In genomic region chr2:118616432-118616831, GRCh38 we compare ENCODE assay signal across 40 cellular contexts.
"Had no signal": no experiment of that assay in that cellular context is flagged by ENCODE, and none has a peak within 500 bp of the region (broad histone marks: within the 10 kb centered on the region; RNA-seq: fewer than 3 reads in every experiment).

No MANE protein-coding gene starts in this region.

- H3K27me3 Mint-ChIP-seq: activated naive CD4-positive, alpha-beta T cell treated with anti-CD3 and anti-CD28 coated beads, Interleukin-2, amount 10 ng/mL, durations not matched to agents 7 days and 5 days had no signal

- H3K4me1 Mint-ChIP-seq: activated naive CD4-positive, alpha-beta T cell treated with anti-CD3 and anti-CD28 coated beads, Interleukin-2, amount 10 ng/mL, durations not matched to agents 7 days and 5 days; activated naive CD4-positive, alpha-beta T cell treated with anti-CD3 and anti-CD28 coated beads, Interleukin-2, amount 50 U/mL, for 24 hours; activated naive CD8-positive, alpha-beta T cell treated with anti-CD3 and anti-CD28 coated beads for 36 hours; activated naive CD8-positive, alpha-beta T cell treated with anti-CD3 and anti-CD28 coated beads, Interleukin-2, amount 10 ng/mL, durations not matched to agents 7 days and 5 days; activated naive CD8-positive, alpha-beta T cell treated with anti-CD3 and anti-CD28 coated beads, Interleukin-2, amount 50 U/mL, for 24 hours; activated T-helper 17 cell treated with anti-CD3 and anti-CD28 coated beads, Interleukin-2, amount 50 U/mL, for 72 hours; central memory CD8-positive, alpha-beta T cell had no signal

- H3K27me3 ChIP-seq: adrenal gland, ascending aorta, body of pancreas, cardiac muscle cell had no signal

- FAIRE-seq: astrocyte had no signal

- H3K36me3 Mint-ChIP-seq: activated naive CD4-positive, alpha-beta T cell treated with anti-CD3 and anti-CD28 coated beads, Interleukin-2, amount 10 ng/mL, durations not matched to agents 7 days and 5 days; activated naive CD4-positive, alpha-beta T cell treated with anti-CD3 and anti-CD28 coated beads, Interleukin-2, amount 50 U/mL, for 24 hours; activated naive CD4-positive, alpha-beta T cell treated with anti-CD3 and anti-CD28 coated beads, Interleukin-2, amount 50 U/mL, for 72 hours; activated naive CD8-positive, alpha-beta T cell; activated naive CD8-positive, alpha-beta T cell treated with anti-CD3 and anti-CD28 coated beads for 36 hours; activated naive CD8-positive, alpha-beta T cell treated with anti-CD3 and anti-CD28 coated beads, Interleukin-2, amount 10 ng/mL, durations not matched to agents 7 days and 5 days; brain had no signal

- H3K27ac Mint-ChIP-seq: activated naive CD4-positive, alpha-beta T cell treated with anti-CD3 and anti-CD28 coated beads for 36 hours; activated naive CD4-positive, alpha-beta T cell treated with anti-CD3 and anti-CD28 coated beads, Interleukin-2, amount 10 ng/mL, durations not matched to agents 7 days and 5 days; activated naive CD4-positive, alpha-beta T cell treated with anti-CD3 and anti-CD28 coated beads, Interleukin-2, amount 50 U/mL, for 24 hours; activated naive CD4-positive, alpha-beta T cell treated with anti-CD3 and anti-CD28 coated beads, Interleukin-2, amount 50 U/mL, for 72 hours; activated naive CD8-positive, alpha-beta T cell; activated naive CD8-positive, alpha-beta T cell treated with anti-CD3 and anti-CD28 coated beads for 36 hours; activated naive CD8-positive, alpha-beta T cell treated with anti-CD3 and anti-CD28 coated beads, Interleukin-2, amount 10 ng/mL, durations not matched to agents 7 days and 5 days; activated naive CD8-positive, alpha-beta T cell treated with anti-CD3 and anti-CD28 coated beads, Interleukin-2, amount 50 U/mL, for 24 hours; activated T-cell treated with anti-CD3 and anti-CD28 coated beads, Interleukin-2, amount 50 U/mL, for 24 hours; activated T-cell treated with anti-CD3 and anti-CD28 coated beads, Interleukin-2, amount 50 U/mL, for 72 hours; activated T-helper 1 cell treated with anti-CD3 and anti-CD28 coated beads, Interleukin-12 subunit alpha, Interleukin-12 subunit beta, Interleukin-2, Interleukin-4 antibody, amounts not matched to agents 30 ng/mL and 10 ng/mL and 1 ng/mL, durations not matched to agents 14 hours and 24 hours and 36 hours; activated T-helper 17 cell treated with anti-CD3 and anti-CD28 coated beads, Interleukin-2, amount 50 U/mL, for 72 hours; activated T-helper 2 cell treated with anti-CD3 and anti-CD28 coated beads, Interferon-gamma antibody, Interleukin-2, Interleukin-4, amounts not matched to agents 10 μg/mL and 5 μg/mL and 100 μg/mL, durations not matched to agents 14 hours and 24 hours and 36 hours; brain had no signal

- DNase-seq: activated effector memory CD4-positive, alpha-beta T cell treated with anti-CD3 and anti-CD28 coated beads, Interleukin-2, amount 50 U/mL, for 16 hours; activated effector memory CD4-positive, alpha-beta T cell treated with Interleukin-2 at 50 U/mL for 16 hours; activated gamma-delta T cell; activated gamma-delta T cell treated with Interleukin-2 at 50 U/mL for 16 hours; activated naive CD4-positive, alpha-beta T cell; activated naive CD4-positive, alpha-beta T cell treated with anti-CD3 and anti-CD28 coated beads for 36 hours; activated naive CD4-positive, alpha-beta T cell treated with anti-CD3 and anti-CD28 coated beads, Interleukin-2, amount 10 ng/mL, durations not matched to agents 7 days and 5 days; activated naive CD4-positive, alpha-beta T cell treated with anti-CD3 and anti-CD28 coated beads, Interleukin-2, amount 50 U/mL, for 16 hours; activated naive CD4-positive, alpha-beta T cell treated with Interleukin-2 at 50 U/mL for 16 hours; activated naive CD8-positive, alpha-beta T cell treated with anti-CD3 and anti-CD28 coated beads for 36 hours; activated naive CD8-positive, alpha-beta T cell treated with anti-CD3 and anti-CD28 coated beads, Interleukin-2, amount 10 ng/mL, durations not matched to agents 7 days and 5 days; activated naive CD8-positive, alpha-beta T cell treated with anti-CD3 and anti-CD28 coated beads, Interleukin-2, amount 50 U/mL, for 24 hours; activated T-cell treated with anti-CD3 and anti-CD28 coated beads for 4 hours; activated T-cell treated with anti-CD3 and anti-CD28 coated beads, Interleukin-2, amount 50 U/mL, for 1 hour; activated T-cell treated with anti-CD3 and anti-CD28 coated beads, Interleukin-2, amount 50 U/mL, for 24 hours; activated T-cell treated with anti-CD3 and anti-CD28 coated beads, Interleukin-2, amount 50 U/mL, for 4 hours; activated T-cell treated with anti-CD3 and anti-CD28 coated beads, Interleukin-2, amount 50 U/mL, for 48 hours; activated T-cell treated with anti-CD3 and anti-CD28 coated beads, Interleukin-2, amount 50 U/mL, for 72 hours; adrenal gland; amniotic stem cell; amygdala; anterior cingulate cortex; aorta; body of pancreas; brain microvascular endothelial cell; caudate nucleus; central memory CD4-positive, alpha-beta T cell; cerebellar nuclear complex had no signal

- H3K9me3 Mint-ChIP-seq: activated naive CD4-positive, alpha-beta T cell treated with anti-CD3 and anti-CD28 coated beads for 36 hours; activated naive CD4-positive, alpha-beta T cell treated with anti-CD3 and anti-CD28 coated beads, Interleukin-2, amount 10 ng/mL, durations not matched to agents 7 days and 5 days; activated naive CD4-positive, alpha-beta T cell treated with anti-CD3 and anti-CD28 coated beads, Interleukin-2, amount 50 U/mL, for 24 hours; activated naive CD4-positive, alpha-beta T cell treated with anti-CD3 and anti-CD28 coated beads, Interleukin-2, amount 50 U/mL, for 72 hours; activated naive CD8-positive, alpha-beta T cell treated with anti-CD3 and anti-CD28 coated beads for 36 hours; activated naive CD8-positive, alpha-beta T cell treated with anti-CD3 and anti-CD28 coated beads, Interleukin-2, amount 10 ng/mL, durations not matched to agents 7 days and 5 days; activated naive CD8-positive, alpha-beta T cell treated with anti-CD3 and anti-CD28 coated beads, Interleukin-2, amount 50 U/mL, for 24 hours; activated T-cell treated with anti-CD3 and anti-CD28 coated beads, Interleukin-2, amount 50 U/mL, for 24 hours; activated T-cell treated with anti-CD3 and anti-CD28 coated beads, Interleukin-2, amount 50 U/mL, for 4 hours; activated T-cell treated with anti-CD3 and anti-CD28 coated beads, Interleukin-2, amount 50 U/mL, for 72 hours; activated T-helper 1 cell treated with anti-CD3 and anti-CD28 coated beads, Interleukin-12 subunit alpha, Interleukin-12 subunit beta, Interleukin-2, Interleukin-4 antibody, amounts not matched to agents 30 ng/mL and 10 ng/mL and 1 ng/mL, durations not matched to agents 14 hours and 24 hours and 36 hours; activated T-helper 17 cell treated with anti-CD3 and anti-CD28 coated beads, Interleukin-2, amount 50 U/mL, for 72 hours; activated T-helper 2 cell treated with anti-CD3 and anti-CD28 coated beads, Interferon-gamma antibody, Interleukin-2, Interleukin-4, amounts not matched to agents 10 μg/mL and 5 μg/mL and 100 μg/mL, durations not matched to agents 14 hours and 24 hours and 36 hours; brain; central memory CD8-positive, alpha-beta T cell had no signal

- H3K4me1 ChIP-seq: adrenal gland, ascending aorta, body of pancreas, breast epithelium had no signal

- H3K9me3 ChIP-seq: adrenal gland, ascending aorta, body of pancreas, breast epithelium had no signal

- H3K36me3 ChIP-seq: adrenal gland, ascending aorta, brain microvascular endothelial cell, breast epithelium, cardiac muscle cell had no signal

- H3K4me3 ChIP-seq: adrenal gland, ascending aorta, body of pancreas, breast epithelium, cardiac muscle cell had no signal

- H3K4me3 Mint-ChIP-seq: activated naive CD4-positive, alpha-beta T cell treated with anti-CD3 and anti-CD28 coated beads for 36 hours; activated naive CD4-positive, alpha-beta T cell treated with anti-CD3 and anti-CD28 coated beads, Interleukin-2, amount 10 ng/mL, durations not matched to agents 7 days and 5 days; activated naive CD4-positive, alpha-beta T cell treated with anti-CD3 and anti-CD28 coated beads, Interleukin-2, amount 50 U/mL, for 24 hours; activated naive CD8-positive, alpha-beta T cell; activated naive CD8-positive, alpha-beta T cell treated with anti-CD3 and anti-CD28 coated beads for 36 hours; activated naive CD8-positive, alpha-beta T cell treated with anti-CD3 and anti-CD28 coated beads, Interleukin-2, amount 10 ng/mL, durations not matched to agents 7 days and 5 days; activated naive CD8-positive, alpha-beta T cell treated with anti-CD3 and anti-CD28 coated beads, Interleukin-2, amount 50 U/mL, for 24 hours; activated T-cell treated with anti-CD3 and anti-CD28 coated beads, Interleukin-2, amount 50 U/mL, for 24 hours; activated T-cell treated with anti-CD3 and anti-CD28 coated beads, Interleukin-2, amount 50 U/mL, for 4 hours; activated T-cell treated with anti-CD3 and anti-CD28 coated beads, Interleukin-2, amount 50 U/mL, for 72 hours; activated T-helper 1 cell treated with anti-CD3 and anti-CD28 coated beads, Interleukin-12 subunit alpha, Interleukin-12 subunit beta, Interleukin-2, Interleukin-4 antibody, amounts not matched to agents 30 ng/mL and 10 ng/mL and 1 ng/mL, durations not matched to agents 14 hours and 24 hours and 36 hours; activated T-helper 17 cell treated with anti-CD3 and anti-CD28 coated beads, Interleukin-2, amount 50 U/mL, for 72 hours; brain; central memory CD8-positive, alpha-beta T cell had no signal

- H3K27ac ChIP-seq: adrenal gland, ascending aorta, body of pancreas, brain microvascular endothelial cell, breast epithelium, cardiac muscle cell had no signal
